8 cellular contexts compared by ENCODE assay signal in the genomic region with DNA sequence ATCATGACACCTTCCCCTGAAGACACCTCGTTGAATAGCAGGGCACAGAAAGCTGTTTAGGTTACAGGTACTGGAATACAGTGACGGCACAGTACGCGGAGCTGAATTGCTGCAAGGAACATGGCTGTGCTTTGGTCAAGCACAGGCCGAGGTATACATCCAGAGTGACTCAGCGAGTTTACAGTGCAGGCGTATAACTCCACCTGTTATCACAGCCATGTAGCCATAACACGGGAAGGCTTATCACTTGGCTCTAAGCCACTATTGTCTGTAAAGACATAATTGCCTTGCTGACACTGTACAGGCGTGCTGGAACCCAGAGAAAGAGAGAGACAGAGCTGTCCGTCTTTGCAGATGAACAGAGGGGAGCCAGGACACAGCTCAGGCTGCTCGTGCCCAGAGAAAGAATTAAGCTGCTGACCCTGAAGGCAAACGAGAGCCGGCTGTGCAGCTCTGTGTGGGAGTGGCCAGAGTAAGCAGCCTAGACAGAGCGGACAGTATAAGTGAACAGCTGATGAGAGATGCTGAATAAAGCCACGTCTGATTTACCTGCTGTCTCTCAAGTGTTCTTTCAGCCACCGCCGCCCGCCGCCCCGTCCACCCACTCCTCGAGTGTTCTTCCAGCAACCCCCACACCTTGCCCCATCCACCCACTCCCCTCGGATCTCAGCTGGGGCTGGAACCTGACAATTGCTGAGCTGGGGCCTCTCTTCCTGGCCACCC.
DNase-seq lines count a peak whose midpoint lies in the region; ATAC-seq, FAIRE-seq and TF ChIP-seq lines count a peak whose summit lies in the region.

No MANE protein-coding gene starts in this region.

- peak overlapping the region; percentile 85 for H3K27ac Mint-ChIP-seq in nephron progenitor cell

- WGBS in HepG2 (ENCODE audit: low lambda C conversion rate), result 43% methylated on average over 22 of the region's 22 CpGs
- WGBS in right lobe of liver (ENCODE audit: insufficient coverage, low coverage, low lambda C conversion rate, missing lambda C conversion rate), result 50% methylated on average over 4 of the region's 22 CpGs
- 20 to 22% methylated on average over 18 to 22 of the region's 22 CpGs for WGBS in aorta, 2 donors

- no peak overlapping the region for H2AFZ ChIP-seq in HepG2 (ENCODE audit: low read length)
- H2AFZ ChIP-seq in fibroblast of lung (ENCODE audit: low read length), result peak overlapping the region; percentile 14

- DNase-seq in HepG2 (ENCODE audit: low spot score), result peak; percentile 58
- no peak for DNase-seq in right lobe of liver
- DNase-seq in fibroblast of lung (ENCODE audit: low read depth in 2 of 2), result peak in 1 of 2 donors; percentile 63
- peak; percentile 35 for DNase-seq in nephron progenitor cell
- peak in 1 of 2 donors; percentile 51 for DNase-seq in aorta
- DNase-seq in activated naive CD4-positive, alpha-beta T cell treated with anti-CD3 and anti-CD28 coated beads, Interleukin-2, amount 50 U/mL, for 16 hours, result no peak
- DNase-seq in cerebellar cortex (ENCODE audit: low spot score), result no peak

- no peaks in the 10 kb centered on the region for H3K27me3 Mint-ChIP-seq in nephron progenitor cell (ENCODE audit: low read depth, poor library complexity)

- H3K36me3 ChIP-seq in HepG2 (replicated peaks in 1 of 2; ENCODE audit: control insufficient read depth in 1 of 2, insufficient read depth in 2 of 2, low read length in 2 of 2) (no peaks in the 10 kb centered on the region), right lobe of liver (no peaks in the 10 kb centered on the region), fibroblast of lung (ENCODE audit: control insufficient read depth, insufficient read depth, low read length) (no peaks in the 10 kb centered on the region), aorta (ENCODE audit: control insufficient read depth in 1 of 2, insufficient read depth in 2 of 2, low read length in 1 of 2) (no peaks in the 10 kb centered on the region)

- no peak for FAIRE-seq in HepG2 (lab: Jason Lieb, UNC)

- H3K9me3 ChIP-seq in HepG2 (ENCODE audit: low read length), result no peaks in the 10 kb centered on the region
- no peaks in the 10 kb centered on the region for H3K9me3 ChIP-seq in right lobe of liver
- H3K9me3 ChIP-seq in fibroblast of lung (ENCODE audit: control insufficient read depth, insufficient read depth, low read depth, low read length), result no peaks in the 10 kb centered on the region
- no peaks in the 10 kb centered on the region for H3K9me3 ChIP-seq in aorta (ENCODE audit: control insufficient read depth, low read length)

- no peak overlapping the region for H3K4me3 Mint-ChIP-seq in nephron progenitor cell

- H3K79me2 ChIP-seq in HepG2 (ENCODE audit: insufficient read depth, low read length) (no peaks in the 10 kb centered on the region), fibroblast of lung (ENCODE audit: control insufficient read depth, insufficient read depth, low read length) (no peaks in the 10 kb centered on the region)

- peak; percentile 80 for ATAC-seq in HepG2
- no peak for ATAC-seq in right lobe of liver
- peak; percentile 62 for ATAC-seq in aorta (ENCODE audit: low FRiP score)
- no peak for ATAC-seq in GM18861 (IDR thresholded peaks at IDR 0.05; ENCODE audit: unreplicated experiment)

- POLR2A ChIA-PET in HepG2 (lab: Yijun Ruan, JAX), result interaction anchor here (1.8 kb wide), 1 partner anchor 87 kb away, joined by 6 read pairs; the partner anchor contains the start of gene PPP1CB

- H3K27me3 ChIP-seq in HepG2 (ENCODE audit: control insufficient read depth in 1 of 2, insufficient read depth in 2 of 2, low read length in 2 of 2), result peaks cover 1 to 4% of the 10 kb centered on the region in 2 experiments; a peak in 1 of 5 replicates
- H3K27me3 ChIP-seq in right lobe of liver, result no peaks in the 10 kb centered on the region
- no peaks in the 10 kb centered on the region for H3K27me3 ChIP-seq in fibroblast of lung (ENCODE audit: control insufficient read depth, insufficient read depth, low read length)
- no peaks in the 10 kb centered on the region for H3K27me3 ChIP-seq in aorta (ENCODE audit: control insufficient read depth in 1 of 2, insufficient read depth in 2 of 2, low read length in 1 of 2)

- no peak for TF ChIP-seq EP300 in HepG2 (IDR thresholded peaks at IDR 0.05; ENCODE audit: low read depth in 2 of 2, low read length in 2 of 2)
- no peak for TF ChIP-seq EP300 in HepG2 (CRISPR knock-in tag; IDR thresholded peaks at IDR 0.05; ENCODE audit: borderline replicate concordance)

- H3K4me1 Mint-ChIP-seq in nephron progenitor cell, result peaks cover 60% of the 10 kb centered on the region

- CTCF ChIA-PET in HepG2 (lab: Yijun Ruan, JAX; ENCODE audit: low intra/inter-chr PET ratio, low total read pairs), result no interaction called here

- no peak overlapping the region for H3K27ac ChIP-seq in HepG2 (ENCODE audit: extremely low read length, insufficient read depth, low read length)
- no peak overlapping the region for H3K27ac ChIP-seq in right lobe of liver
- H3K27ac ChIP-seq in fibroblast of lung (ENCODE audit: insufficient read depth, low read length), result peak overlapping the region; percentile 58
- H3K27ac ChIP-seq in aorta (ENCODE audit: low read depth in 1 of 2, low read length in 2 of 2), result peak overlapping the region; percentile 94 to 96

- BruUV-seq in HepG2 (replicated peaks; lab: Mats Ljungman, UMichigan), result no TSS peak

- no peak for TF ChIP-seq RAD21 in HepG2 (CRISPR knock-in tag; IDR thresholded peaks at IDR 0.05)

- intact Hi-C loops in HepG2 (cut with micrococcal nuclease; ENCODE audit: unreplicated experiment), result no loop called here
- intact Hi-C loops in right lobe of liver (cut with DNase I), result no loop called here
- intact Hi-C loops in aorta (cut with DNase I), result loop anchor here (5.0 kb wide), 5 partner anchors 37 to 88 kb away; partner anchors contain the start of gene PPP1CB (in 1 of the 2)

- H3K9me3 Mint-ChIP-seq in nephron progenitor cell, result peaks cover 8% of the 10 kb centered on the region

- TF ChIP-seq CTCF in HepG2 (CRISPR knock-in tag; IDR thresholded peaks at IDR 0.05), result no peak
- no peak for TF ChIP-seq CTCF in right lobe of liver (IDR thresholded peaks at IDR 0.05)
- TF ChIP-seq CTCF in fibroblast of lung (conservative IDR thresholded peaks at IDR 0.05 in 1 of 2, IDR thresholded peaks at IDR 0.05 in 1 of 2; ENCODE audit: low read depth in 1 of 2, low read length in 2 of 2), result no peak
- no peak for TF ChIP-seq CTCF in nephron progenitor cell (IDR thresholded peaks at IDR 0.05)

- peaks cover 33% of the 10 kb centered on the region for H3K4me1 ChIP-seq in HepG2 (ENCODE audit: insufficient read depth, low read length)
- peaks cover 0 to 18% (median 0%) of the 10 kb centered on the region in 4 donors for H3K4me1 ChIP-seq in right lobe of liver
- H3K4me1 ChIP-seq in fibroblast of lung (ENCODE audit: control insufficient read depth, extremely low read depth, insufficient read depth, low read length), result peaks cover 32% of the 10 kb centered on the region
- peaks cover 0 to 9% of the 10 kb centered on the region in 2 donors for H3K4me1 ChIP-seq in aorta (ENCODE audit: control insufficient read depth in 1 of 2, insufficient read depth in 2 of 2, low read length in 2 of 2)

- TF ChIP-seq POLR2A in HepG2 (IDR thresholded peaks at IDR 0.05; ENCODE audit: insufficient read depth in 1 of 2, low read depth in 2 of 2, low read length in 2 of 2), result no peak
- no peak for TF ChIP-seq POLR2A in right lobe of liver (IDR thresholded peaks at IDR 0.05)

- H3K4me2 ChIP-seq in HepG2 (ENCODE audit: low read depth, low read length) (peak overlapping the region; percentile 41), fibroblast of lung (ENCODE audit: extremely low read depth, insufficient read depth, low read length) (peak overlapping the region; percentile 69)

- H3K9ac ChIP-seq in HepG2 (ENCODE audit: insufficient read depth, low read depth, low read length) (no peak overlapping the region), fibroblast of lung (ENCODE audit: insufficient read depth, low read length) (no peak overlapping the region)

- H4K20me1 ChIP-seq in HepG2 (ENCODE audit: insufficient read depth, low read length) (no peaks in the 10 kb centered on the region), fibroblast of lung (ENCODE audit: control insufficient read depth, extremely low read depth, insufficient read depth, low read length) (no peaks in the 10 kb centered on the region)

- no peaks in the 10 kb centered on the region for H3K36me3 Mint-ChIP-seq in nephron progenitor cell (ENCODE audit: low read depth)

- H3K4me3 ChIP-seq in HepG2 (replicated peaks in 1 of 3; ENCODE audit: insufficient read depth in 1 of 3, low read depth in 2 of 3, low read length in 3 of 3), result no peak overlapping the region
- H3K4me3 ChIP-seq in right lobe of liver, result no peak overlapping the region
- peak overlapping the region in 2 of 4 experiments; percentile 2 to 17 for H3K4me3 ChIP-seq in fibroblast of lung (replicated peaks in 1 of 4; ENCODE audit: control extremely low read depth in 1 of 4, insufficient read depth in 1 of 4, low read depth in 3 of 4, low read length in 4 of 4)
- no peak overlapping the region for H3K4me3 ChIP-seq in aorta (ENCODE audit: low read length in 2 of 2)

- in situ Hi-C loops in HepG2 (cut with HindIII; ENCODE audit: extremely low pct_ligation_motif_present, low pct_unique_long_range_greater_than_20kb), result no loop called here

TF ChIP-seq in HepG2, 621 proteins besides CTCF, POLR2A, EP300 and RAD21 (continues in another document):
- TF ChIP-seq SOX5 (CRISPR knock-in tag; IDR thresholded peaks at IDR 0.05; ENCODE audit: borderline replicate concordance) (peak; percentile 58; the same call in 1 of the 2 replicates), NFE2 (CRISPR knock-in tag; IDR thresholded peaks at IDR 0.05) (peak; percentile 93), SOX13 (IDR thresholded peaks at IDR 0.05) (peak; percentile 66; the same call in 1 of the 2 replicates), SOX13 (CRISPR knock-in tag; conservative IDR thresholded peaks at IDR 0.05 in 1 of 2, IDR thresholded peaks at IDR 0.05 in 1 of 2) (peak in 1 of 2 experiments; percentile 72; a peak in 2 of 4 replicates), NFE2L2 (IDR thresholded peaks at IDR 0.05; ENCODE audit: low read length) (peak; percentile 84), NFYC (CRISPR knock-in tag; IDR thresholded peaks at IDR 0.05) (no peak), SALL1 (CRISPR knock-in tag; IDR thresholded peaks at IDR 0.05) (peak; percentile 36; the same call in 1 of the 2 replicates), ZNF704 (CRISPR knock-in tag; IDR thresholded peaks at IDR 0.05; ENCODE audit: borderline replicate concordance) (no peak)

Comparison
In these comparisons a context has a peak if more than half of its experiments do, and no peak if none do; other contexts are left out.
1. ATAC-seq: peak in HepG2 (single experiment) and aorta (single experiment); none in right lobe of liver (0 of 4) and GM18861 (single experiment).
2. DNase-seq: peak in HepG2 (single experiment) and nephron progenitor cell (single experiment); none in right lobe of liver (0 of 3), activated naive CD4-positive, alpha-beta T cell treated with anti-CD3 and anti-CD28 coated beads, Interleukin-2, amount 50 U/mL, for 16 hours (single experiment) and cerebellar cortex (single experiment).
3. H3K27ac ChIP-seq: peak in fibroblast of lung (single experiment) and aorta (2 of 2); none in HepG2 (single experiment) and right lobe of liver (0 of 3).
4. intact Hi-C loops: an anchor here in aorta (5.0 kb wide); none called in HepG2 and right lobe of liver.